Comparison of ENCODE assay signal across 8 cellular contexts in genomic region chr9:114487607-114488300, GRCh38. TPM values are rescaled to one million over a fixed set of nuclear protein-coding genes. Genes with fewer than 3 reads are reported as not detected.
A peak's percentile ranks its signal among the peaks of the same experiment; 100 is the strongest.
DNase-seq lines count a peak whose midpoint lies in the region; ATAC-seq and TF ChIP-seq lines count a peak whose summit lies in the region.

No MANE protein-coding gene starts in this region.

- no peaks in the 10 kb centered on the region for H3K36me3 Mint-ChIP-seq in activated CD8-positive, alpha-beta T cell treated with anti-CD3 and anti-CD28 coated beads, Interleukin-2, amount 10 ng/mL, durations not matched to agents 7 days and 5 days (ENCODE audit: low read depth)
- no peaks in the 10 kb centered on the region for H3K36me3 Mint-ChIP-seq in endodermal cell (ENCODE audit: low read depth)

- DNase-seq in AG09309 (ENCODE audit: low read depth), result peak; percentile 21
- peak; percentile 48 for DNase-seq in NCI-H774 (lab: John Stamatoyannopoulos, UW)
- DNase-seq in activated CD8-positive, alpha-beta T cell treated with anti-CD3 and anti-CD28 coated beads, Interleukin-2, amount 10 ng/mL, durations not matched to agents 7 days and 5 days, result peak; percentile 76
- DNase-seq in endodermal cell, result peak; percentile 90
- DNase-seq in mucosa of descending colon, result peak in 2 of 3 donors; percentile 46 to 89
- DNase-seq in substantia nigra (lab: John Stamatoyannopoulos, UW), result peak in 40 of 49 donors; percentile 10 to 79 (median 42)

- TF ChIP-seq CTCF in AG09309 (IDR thresholded peaks at IDR 0.05; ENCODE audit: control insufficient read depth, insufficient read depth, low read depth, low read length, missing control alignments) (peak; percentile 94), endodermal cell (conservative IDR thresholded peaks at IDR 0.05) (peak; percentile 85), mucosa of descending colon (IDR thresholded peaks at IDR 0.05) (peak; percentile 89)

- CTCF ChIA-PET in activated CD8-positive, alpha-beta T cell treated with anti-CD3 and anti-CD28 coated beads, Interleukin-2, amount 10 ng/mL, durations not matched to agents 7 days and 5 days (lab: Charles Lee), result interaction anchor here (0.7 to 7.9 kb wide), 21 partner anchors 8 to 170 kb away, joined by 3 to 145 read pairs (median 4); partner anchors contain the start of genes ATP6V1G1, TEX53 and WHRN

- H3K4me3 ChIP-seq in AG09309 (ENCODE audit: control insufficient read depth, low read depth, low read length), result no peak overlapping the region
- no peak overlapping the region for H3K4me3 ChIP-seq in endodermal cell (ENCODE audit: low read length)
- H3K4me3 ChIP-seq in mucosa of descending colon, result no peak overlapping the region

- H3K36me3 ChIP-seq in endodermal cell (ENCODE audit: control insufficient read depth, insufficient read depth, low read length) (no peaks in the 10 kb centered on the region), mucosa of descending colon (ENCODE audit: low read depth) (no peaks in the 10 kb centered on the region)

- intact Hi-C loops in mucosa of descending colon (cut with DNase I, micrococcal nuclease), result loop anchor here (1.0 to 2.0 kb wide), 2 partner anchors 165 to 166 kb away; no protein-coding TSS in a partner anchor

- H3K4me1 Mint-ChIP-seq in activated CD8-positive, alpha-beta T cell treated with anti-CD3 and anti-CD28 coated beads, Interleukin-2, amount 10 ng/mL, durations not matched to agents 7 days and 5 days (ENCODE audit: low read depth), result peaks cover 26% of the 10 kb centered on the region
- no peaks in the 10 kb centered on the region for H3K4me1 Mint-ChIP-seq in endodermal cell

- POLR2A ChIA-PET in activated CD8-positive, alpha-beta T cell treated with anti-CD3 and anti-CD28 coated beads, Interleukin-2, amount 10 ng/mL, durations not matched to agents 7 days and 5 days (lab: Charles Lee), result interaction anchor here (1.0 kb wide), 1 partner anchor 166 kb away, joined by 3 read pairs; no protein-coding TSS in a partner anchor

- H3K27me3 ChIP-seq in endodermal cell (ENCODE audit: control insufficient read depth, insufficient read depth, low read length, poor library complexity, severe bottlenecking), result no peaks in the 10 kb centered on the region

- H3K27me3 Mint-ChIP-seq in activated CD8-positive, alpha-beta T cell treated with anti-CD3 and anti-CD28 coated beads, Interleukin-2, amount 10 ng/mL, durations not matched to agents 7 days and 5 days (ENCODE audit: low read depth), result no peaks in the 10 kb centered on the region
- H3K27me3 Mint-ChIP-seq in endodermal cell (ENCODE audit: insufficient read depth), result no peaks in the 10 kb centered on the region

- peak; percentile 44 for ATAC-seq in GM18519 (IDR thresholded peaks at IDR 0.05; ENCODE audit: low FRiP score, unreplicated experiment)
- ATAC-seq in HG03432 (IDR thresholded peaks at IDR 0.05; ENCODE audit: unreplicated experiment), result peak; percentile 67
- peak; percentile 73 for ATAC-seq in activated CD8-positive, alpha-beta T cell treated with anti-CD3 and anti-CD28 coated beads, Interleukin-2, amount 10 ng/mL, durations not matched to agents 7 days and 5 days
- ATAC-seq in mucosa of descending colon, result peak; percentile 95

- H3K4me1 ChIP-seq in endodermal cell (ENCODE audit: control insufficient read depth, insufficient read depth, low read length), result no peaks in the 10 kb centered on the region
- no peaks in the 10 kb centered on the region for H3K4me1 ChIP-seq in mucosa of descending colon (ENCODE audit: low read depth)

- no peak overlapping the region for H3K4me3 Mint-ChIP-seq in activated CD8-positive, alpha-beta T cell treated with anti-CD3 and anti-CD28 coated beads, Interleukin-2, amount 10 ng/mL, durations not matched to agents 7 days and 5 days
- no peak overlapping the region for H3K4me3 Mint-ChIP-seq in endodermal cell

- no peak overlapping the region for H3K9ac ChIP-seq in endodermal cell (ENCODE audit: extremely low read depth, low read length, poor library complexity, severe bottlenecking)

- H3K27ac ChIP-seq in endodermal cell (ENCODE audit: low read depth, low read length) (no peak overlapping the region), substantia nigra (ENCODE audit: low read depth, low read length, poor library complexity, severe bottlenecking) (peak overlapping the region; percentile 12)

- 66 to 70% methylated on average over 5 to 6 of the region's 6 CpGs for WGBS in endodermal cell (ENCODE audit: insufficient coverage in 1 of 2, insufficient read length in 1 of 2), 2 experiments

- no peak overlapping the region for H3K27ac Mint-ChIP-seq in activated CD8-positive, alpha-beta T cell treated with anti-CD3 and anti-CD28 coated beads, Interleukin-2, amount 10 ng/mL, durations not matched to agents 7 days and 5 days
- no peak overlapping the region for H3K27ac Mint-ChIP-seq in endodermal cell

- no peaks in the 10 kb centered on the region for H3K9me3 ChIP-seq in endodermal cell (ENCODE audit: control insufficient read depth, low read length)
- H3K9me3 ChIP-seq in mucosa of descending colon, result no peaks in the 10 kb centered on the region

- no peaks in the 10 kb centered on the region for H3K9me3 Mint-ChIP-seq in activated CD8-positive, alpha-beta T cell treated with anti-CD3 and anti-CD28 coated beads, Interleukin-2, amount 10 ng/mL, durations not matched to agents 7 days and 5 days (ENCODE audit: insufficient read depth)
- H3K9me3 Mint-ChIP-seq in endodermal cell, result no peaks in the 10 kb centered on the region

RNA-seq across cellular contexts. Expression of gene WHRN, which starts 17.5 kb away (rescaled TPM):
- total RNA-seq in activated CD8-positive, alpha-beta T cell treated with anti-CD3 and anti-CD28 coated beads, Interleukin-2, amount 10 ng/mL, durations not matched to agents 7 days and 5 days, result 1 to 10 TPM; 2.6 to 4.1 TPM
- total RNA-seq in endodermal cell (10 to 100 TPM in 1 of 2 donors, 1 to 10 TPM in 1; 7.0 to 12.8 TPM), mucosa of descending colon (10 to 100 TPM in 1 of 3 donors, 1 to 10 TPM in 2; 2.8 to 19.1 (median 4.7) TPM)
- polyA plus RNA-seq in endodermal cell (2013, experiment 1 of 2), result 17.9 TPM
- 16.1 TPM for polyA plus RNA-seq in endodermal cell (2013, experiment 2 of 2)

Comparison
In these comparisons a context has a peak if more than half of its experiments do, and no peak if none do; other contexts are left out.
1. DNase-seq: peak in every context shown above with its lines; median percentile 90 in endodermal cell; 76 in activated CD8-positive, alpha-beta T cell treated with anti-CD3 and anti-CD28 coated beads, Interleukin-2, amount 10 ng/mL, durations not matched to agents 7 days and 5 days; 68 in mucosa of descending colon; 48 in NCI-H774; 42 in substantia nigra; 21 in AG09309.
2. ATAC-seq: peak in every context shown above with its lines; median percentile 95 in mucosa of descending colon; 73 in activated CD8-positive, alpha-beta T cell treated with anti-CD3 and anti-CD28 coated beads, Interleukin-2, amount 10 ng/mL, durations not matched to agents 7 days and 5 days; 67 in HG03432; 44 in GM18519.